ENCODE assay signal across 28 cellular contexts in genomic region chr7:27343804-27344203, GRCh38.
"Had no signal": no experiment of that assay in that cellular context is flagged by ENCODE, and none has a peak within 500 bp of the region (broad histone marks: within the 10 kb centered on the region; RNA-seq: fewer than 3 reads in every experiment).

No MANE protein-coding gene starts in this region.

- ATAC-seq: natural killer cell; psoas muscle; right cardiac atrium; right lobe of liver; stimulated activated effector memory CD8-positive, alpha-beta T cell treated with anti-CD3 and anti-CD28 coated beads, Interleukin-12 subunit alpha, Interleukin-12 subunit beta, amount 100 ng/mL, for 72 hours; stimulated activated naive B cell treated with anti-CD40 and anti-IgM and Interleukin-4, amounts not matched to agents 10 μg/mL and 1 μg/mL and 100 μg/mL, for 72 hours; upper lobe of right lung had no signal

- DNase-seq: natural killer cell; occipital lobe; ovary; posterior cingulate gyrus; psoas muscle; right cardiac atrium; right lobe of liver; sigmoid colon; small intestine; stimulated activated CD4-positive, alpha-beta T cell treated with anti-CD3 and anti-CD28 coated beads, Interleukin-15, amount 100 ng/mL, for 24 hours; stimulated activated CD4-positive, alpha-beta T cell treated with anti-CD3 and anti-CD28 coated beads, Interleukin-2, amount 100 ng/mL, for 24 hours; stimulated activated CD4-positive, alpha-beta T cell treated with anti-CD3 and anti-CD28 coated beads, Interleukin-2, amount 100 ng/mL, for 48 hours; stimulated activated CD4-positive, alpha-beta T cell treated with anti-CD3 and anti-CD28 coated beads, Interleukin-4, amount 100 ng/mL, for 24 hours; stimulated activated naive B cell treated with anti-CD40 and anti-IgM and Interleukin-4, amounts not matched to agents 10 μg/mL and 1 μg/mL and 100 μg/mL, for 72 hours; stimulated activated naive CD4-positive, alpha-beta T cell treated with Interleukin-2 at 50 U/mL for 16 hours; stomach; thyroid gland; upper lobe of right lung; uterus had no signal

- H3K27me3 Mint-ChIP-seq: progenitor cell of endocrine pancreas had no signal

- H3K4me1 Mint-ChIP-seq: natural killer cell; stimulated activated effector memory CD8-positive, alpha-beta T cell treated with anti-CD3 and anti-CD28 coated beads, Interleukin-12 subunit alpha, Interleukin-12 subunit beta, amount 100 ng/mL, for 72 hours had no signal

- H3K4me3 Mint-ChIP-seq: natural killer cell; nephron; neural progenitor cell; stimulated activated effector memory CD8-positive, alpha-beta T cell treated with anti-CD3 and anti-CD28 coated beads, Interleukin-12 subunit alpha, Interleukin-12 subunit beta, amount 100 ng/mL, for 72 hours; stimulated activated naive B cell treated with anti-CD40 and anti-IgM and Interleukin-4, amounts not matched to agents 10 μg/mL and 1 μg/mL and 100 μg/mL, for 72 hours; stimulated activated naive CD8-positive, alpha-beta T cell treated with anti-CD3 and anti-CD28 coated beads, Interleukin-15, Interleukin-2, amounts not matched to agents 100 ng/mL and 50 ng/mL, for 24 hours; type B pancreatic cell had no signal

- H3K36me3 Mint-ChIP-seq: natural killer cell; neural progenitor cell; stimulated activated effector memory CD8-positive, alpha-beta T cell treated with anti-CD3 and anti-CD28 coated beads, Interleukin-12 subunit alpha, Interleukin-12 subunit beta, amount 100 ng/mL, for 72 hours; type B pancreatic cell had no signal

- H3K27ac ChIP-seq: neural progenitor cell, ovary, parathyroid adenoma, psoas muscle, right lobe of liver, sigmoid colon, stomach, thoracic aorta, thyroid gland, tibial nerve, upper lobe of right lung, uterus had no signal

- H3K27ac Mint-ChIP-seq: natural killer cell; nephron; neural progenitor cell; progenitor cell of endocrine pancreas; stimulated activated effector memory CD8-positive, alpha-beta T cell treated with anti-CD3 and anti-CD28 coated beads, Interleukin-12 subunit alpha, Interleukin-12 subunit beta, amount 100 ng/mL, for 72 hours; stimulated activated naive B cell treated with anti-CD40 and anti-IgM and Interleukin-4, amounts not matched to agents 10 μg/mL and 1 μg/mL and 100 μg/mL, for 72 hours; stimulated activated naive CD8-positive, alpha-beta T cell treated with anti-CD3 and anti-CD28 coated beads, Interleukin-15, Interleukin-2, amounts not matched to agents 100 ng/mL and 50 ng/mL, for 24 hours; type B pancreatic cell had no signal

- FAIRE-seq: small intestine had no signal

- H3K9me3 Mint-ChIP-seq: natural killer cell; nephron; neural progenitor cell; stimulated activated effector memory CD8-positive, alpha-beta T cell treated with anti-CD3 and anti-CD28 coated beads, Interleukin-12 subunit alpha, Interleukin-12 subunit beta, amount 100 ng/mL, for 72 hours; stimulated activated naive B cell treated with anti-CD40 and anti-IgM and Interleukin-4, amounts not matched to agents 10 μg/mL and 1 μg/mL and 100 μg/mL, for 72 hours; stimulated activated naive CD8-positive, alpha-beta T cell treated with anti-CD3 and anti-CD28 coated beads, Interleukin-15, Interleukin-2, amounts not matched to agents 100 ng/mL and 50 ng/mL, for 24 hours; type B pancreatic cell had no signal
